ENCODE assay signal across 12 cellular contexts in genomic region chr2:112640800-112641675, GRCh38.
DNase-seq lines count a peak whose midpoint lies in the region; ATAC-seq and TF ChIP-seq lines count a peak whose summit lies in the region.
"Had no signal": no experiment of that assay in that cellular context is flagged by ENCODE, and none has a peak within 500 bp of the region (broad histone marks: within the 10 kb centered on the region; RNA-seq: fewer than 3 reads in every experiment).

No MANE protein-coding gene starts in this region.

- peaks cover 50% of the 10 kb centered on the region for H3K4me1 Mint-ChIP-seq in T-helper 1 cell treated with Interleukin-12 subunit alpha and Interleukin-12 subunit beta and Interleukin-4 antibody, amounts not matched to agents 30 μg/mL and 1 μg/mL, for 36 hours (ENCODE audit: low read depth)

- H3K27ac Mint-ChIP-seq in T-helper 1 cell treated with Interleukin-12 subunit alpha and Interleukin-12 subunit beta and Interleukin-4 antibody, amounts not matched to agents 30 μg/mL and 1 μg/mL, for 36 hours: peak overlapping the region; percentile 63

- H3K9me3 Mint-ChIP-seq in T-helper 1 cell treated with Interleukin-12 subunit alpha and Interleukin-12 subunit beta and Interleukin-4 antibody, amounts not matched to agents 30 μg/mL and 1 μg/mL, for 36 hours: no peaks in the 10 kb centered on the region

- DNase-seq in T-helper 1 cell: no peak
- peak; percentile 92 for DNase-seq in RKO (ENCODE audit: low spot score)
- DNase-seq in epithelial cell of esophagus (ENCODE audit: low read depth): peak; percentile 46
- DNase-seq in skeletal muscle cell (ENCODE audit: low read depth): peak; percentile 89
- DNase-seq in effector CD4-positive, alpha-beta T cell: no peak
- DNase-seq in iPS-NIHi11 (ENCODE audit: low spot score): no peak
- DNase-seq: activated naive CD4-positive, alpha-beta T cell treated with Interleukin-2 at 50 U/mL for 16 hours; glutamatergic neuron; SHP77 treated with DMSO at 0.1 percent for 48 hours had no signal

- H3K27me3 Mint-ChIP-seq in T-helper 1 cell treated with Interleukin-12 subunit alpha and Interleukin-12 subunit beta and Interleukin-4 antibody, amounts not matched to agents 30 μg/mL and 1 μg/mL, for 36 hours (ENCODE audit: low read depth): no peaks in the 10 kb centered on the region

- H3K36me3 Mint-ChIP-seq in T-helper 1 cell treated with Interleukin-12 subunit alpha and Interleukin-12 subunit beta and Interleukin-4 antibody, amounts not matched to agents 30 μg/mL and 1 μg/mL, for 36 hours (ENCODE audit: low read depth): peaks cover 25% of the 10 kb centered on the region

- no peak overlapping the region for H3K4me3 Mint-ChIP-seq in T-helper 1 cell treated with Interleukin-12 subunit alpha and Interleukin-12 subunit beta and Interleukin-4 antibody, amounts not matched to agents 30 μg/mL and 1 μg/mL, for 36 hours

- TF ChIP-seq CTCF in epithelial cell of esophagus (IDR thresholded peaks at IDR 0.05; ENCODE audit: insufficient read depth, low read depth, low read length, missing control alignments): no peak

- H3K4me3 ChIP-seq in epithelial cell of esophagus (ENCODE audit: low read length): no peak overlapping the region
- no peak overlapping the region for H3K4me3 ChIP-seq in skeletal muscle cell (ENCODE audit: low read depth, low read length)
- H3K4me3 ChIP-seq: suprapubic skin had no signal

- ATAC-seq in HG03280 (IDR thresholded peaks at IDR 0.05; ENCODE audit: unreplicated experiment): no peak

Comparison
In these comparisons a context has a peak if more than half of its experiments do, and no peak if none do; other contexts are left out.
1. DNase-seq: peak in RKO (single experiment), epithelial cell of esophagus (single experiment) and skeletal muscle cell (single experiment); none in T-helper 1 cell (0 of 5), effector CD4-positive, alpha-beta T cell (single experiment) and iPS-NIHi11 (single experiment).